1 cellular context compared by ENCODE assay signal in genomic region chr4:99563310-99564186, GRCh38.
TF ChIP-seq lines count a peak whose summit lies in the region.

TRMT10A (minus strand) TSS chr4:99564039; CDS start chr4:99559338, 4,701 bp downstream.

TF ChIP-seq in HCT116, 20 proteins besides CTCF, POLR2A, EP300 and RAD21 (continued from another document):
- TF ChIP-seq FOSL1 (IDR thresholded peaks at IDR 0.05; ENCODE audit: low read depth) (no peak), EGR1 (IDR thresholded peaks at IDR 0.05; ENCODE audit: low read depth) (peak; percentile 55), REST (IDR thresholded peaks at IDR 0.05; ENCODE audit: low read depth) (no peak), CEBPB (IDR thresholded peaks at IDR 0.05; ENCODE audit: low read depth) (no peak)
- TF ChIP-seq, protein P1, sequence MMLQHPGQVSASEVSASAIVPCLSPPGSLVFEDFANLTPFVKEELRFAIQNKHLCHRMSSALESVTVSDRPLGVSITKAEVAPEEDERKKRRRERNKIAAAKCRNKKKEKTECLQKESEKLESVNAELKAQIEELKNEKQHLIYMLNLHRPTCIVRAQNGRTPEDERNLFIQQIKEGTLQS (IDR thresholded peaks at IDR 0.05), result no peak
- TF ChIP-seq, protein P2, sequence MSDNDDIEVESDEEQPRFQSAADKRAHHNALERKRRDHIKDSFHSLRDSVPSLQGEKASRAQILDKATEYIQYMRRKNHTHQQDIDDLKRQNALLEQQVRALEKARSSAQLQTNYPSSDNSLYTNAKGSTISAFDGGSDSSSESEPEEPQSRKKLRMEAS (IDR thresholded peaks at IDR 0.05), result peak; percentile 61
